24 cellular contexts compared by ENCODE assay signal in the genomic region with DNA sequence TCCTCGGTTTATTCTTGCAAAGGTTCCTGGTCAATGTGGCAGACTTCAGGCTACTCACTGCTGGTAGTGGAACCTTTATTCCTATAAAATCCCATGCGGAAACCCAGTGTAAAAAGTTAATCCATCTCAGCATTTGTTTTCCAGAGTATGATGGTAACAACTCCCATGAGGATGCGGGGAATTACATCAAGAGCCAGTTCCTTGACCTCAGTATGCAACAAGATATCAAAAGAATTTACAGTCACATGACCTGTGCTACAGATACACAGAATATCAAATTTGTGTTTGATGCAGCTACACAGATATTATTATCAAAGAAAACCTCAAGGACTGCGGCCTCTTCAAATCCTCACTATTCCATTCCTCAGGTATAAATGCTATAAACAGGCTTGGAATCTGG. TPM values are rescaled to one million over a fixed set of nuclear protein-coding genes. Genes with fewer than 3 reads are reported as not detected.
DNase-seq lines count a peak whose midpoint lies in the region; ATAC-seq and TF ChIP-seq lines count a peak whose summit lies in the region.
"Had no signal": no experiment of that assay in that cellular context is flagged by ENCODE, and none has a peak within 500 bp of the region (broad histone marks: within the 10 kb centered on the region; RNA-seq: fewer than 3 reads in every experiment).

No MANE protein-coding gene starts in this region.

- no peak for TF ChIP-seq POLR2A in testis (IDR thresholded peaks at IDR 0.05)

- H3K27ac ChIP-seq in left ventricle myocardium inferior (replicated peaks) = peak overlapping the region; percentile 59
- peak overlapping the region; percentile 71 to 75 for H3K27ac ChIP-seq in testis
- H3K27ac ChIP-seq: 22Rv1 had no signal

- intact Hi-C loops in left ventricle myocardium inferior (cut with micrococcal nuclease) = no loop called here
- intact Hi-C loops in Right ventricle myocardium inferior (cut with DNase I) = no loop called here
- intact Hi-C loops in testis (cut with DNase I; ENCODE audit: low total_unique reads) = no loop called here

- ATAC-seq in Right ventricle myocardium inferior = no peak
- no peak for ATAC-seq in activated T-helper 17 cell treated with anti-CD3 and anti-CD28 coated beads, Interleukin-2, amount 50 U/mL, for 72 hours (replicated peaks)
- ATAC-seq: HepG2 had no signal

- H3K36me3 Mint-ChIP-seq in activated T-helper 17 cell treated with anti-CD3 and anti-CD28 coated beads, Interleukin-2, amount 50 U/mL, for 72 hours (ENCODE audit: low read depth) = no peaks in the 10 kb centered on the region

- H3K9me3 Mint-ChIP-seq in activated T-helper 17 cell treated with anti-CD3 and anti-CD28 coated beads, Interleukin-2, amount 50 U/mL, for 72 hours = no peaks in the 10 kb centered on the region

- DNase-seq in left ventricle myocardium inferior (no peak), Right ventricle myocardium inferior (ENCODE audit: missing footprints) (no peak), cardiac fibroblast (ENCODE audit: low read depth in 2 of 2) (peak; percentile 67 to 69), fibroblast of villous mesenchyme (ENCODE audit: low read depth) (peak; percentile 23), testis (no peak), COLO829 (ENCODE audit: low spot score) (no peak), dedifferentiated amniotic fluid mesenchymal stem cell (ENCODE audit: extremely low spot score) (no peak)
- DNase-seq: COR-L47, DMS 273 treated with DMSO at 0.1 percent for 48 hours, DND-41, GOT3, NCI-H1048, NCI-H1436, NCI-H1930, NCI-H226, NCI-H524, NCI-H82, RPMI8226, SIG-M5 had no signal

- H3K4me3 ChIP-seq in left ventricle myocardium inferior (no peak overlapping the region), cardiac fibroblast (replicated peaks in 1 of 2; ENCODE audit: low read depth in 2 of 2, low read length in 2 of 2) (no peak overlapping the region), fibroblast of villous mesenchyme (ENCODE audit: low read depth, low read length) (no peak overlapping the region), testis (no peak overlapping the region)

- peaks cover 5% of the 10 kb centered on the region for H3K4me1 Mint-ChIP-seq in activated T-helper 17 cell treated with anti-CD3 and anti-CD28 coated beads, Interleukin-2, amount 50 U/mL, for 72 hours

- H3K4me3 Mint-ChIP-seq in activated T-helper 17 cell treated with anti-CD3 and anti-CD28 coated beads, Interleukin-2, amount 50 U/mL, for 72 hours = no peak overlapping the region
- H3K4me3 Mint-ChIP-seq: B cell had no signal

- TF ChIP-seq CTCF in left ventricle myocardium inferior (IDR thresholded peaks at IDR 0.05; ENCODE audit: borderline replicate concordance) (no peak), cardiac fibroblast (IDR thresholded peaks at IDR 0.05; ENCODE audit: low read depth, low read length) (no peak), fibroblast of villous mesenchyme (IDR thresholded peaks at IDR 0.05; ENCODE audit: insufficient read depth, low read depth, low read length) (no peak), testis (IDR thresholded peaks at IDR 0.05) (no peak)

- H3K27ac Mint-ChIP-seq in activated T-helper 17 cell treated with anti-CD3 and anti-CD28 coated beads, Interleukin-2, amount 50 U/mL, for 72 hours = no peak overlapping the region
- H3K27ac Mint-ChIP-seq: B cell had no signal

- H3K27me3 ChIP-seq in left ventricle myocardium inferior (ENCODE audit: low read depth) = no peaks in the 10 kb centered on the region
- H3K27me3 ChIP-seq in testis = no peaks in the 10 kb centered on the region

- H3K36me3 ChIP-seq in left ventricle myocardium inferior (no peaks in the 10 kb centered on the region), testis (ENCODE audit: low read depth, missing control alignments) (no peaks in the 10 kb centered on the region)

- peaks cover under 1% of the 10 kb centered on the region for H3K27me3 Mint-ChIP-seq in activated T-helper 17 cell treated with anti-CD3 and anti-CD28 coated beads, Interleukin-2, amount 50 U/mL, for 72 hours
- H3K27me3 Mint-ChIP-seq: B cell had no signal

- H3K4me1 ChIP-seq in left ventricle myocardium inferior (no peaks in the 10 kb centered on the region), testis (peaks cover 30% of the 10 kb centered on the region)

- no peaks in the 10 kb centered on the region for H3K9me3 ChIP-seq in left ventricle myocardium inferior (replicated peaks)
- no peaks in the 10 kb centered on the region for H3K9me3 ChIP-seq in testis

- 61 to 69% methylated on average over 4 of the region's 4 CpGs for WGBS in testis, 2 donors

RNA-seq across cellular contexts. Expression of gene CPM, which starts 19.3 kb away (rescaled TPM):
- total RNA-seq in left ventricle myocardium inferior (6.3 TPM), Right ventricle myocardium inferior (7.5 TPM), fibroblast of villous mesenchyme (8.4 and 23.3 TPM in 2 replicates), testis (10 to 100 TPM; 22.5 to 38.0 TPM)
- 9.3 TPM for polyA plus RNA-seq in testis (ENCODE audit: insufficient read depth, low read depth, low replicate concordance)
- 1 to 10 TPM; 3.6 to 6.3 TPM for total RNA-seq in activated T-helper 17 cell treated with anti-CD3 and anti-CD28 coated beads, Interleukin-2, amount 50 U/mL, for 72 hours
- total RNA-seq: G401, HepG2 had no signal
- polyA plus RNA-seq: HepG2 had no signal

Comparison
In these comparisons a context has a peak if more than half of its experiments do, and no peak if none do; other contexts are left out.
1. DNase-seq: peak in cardiac fibroblast (2 of 2) and fibroblast of villous mesenchyme (single experiment); none in left ventricle myocardium inferior (single experiment), Right ventricle myocardium inferior (single experiment), testis (single experiment), COLO829 (single experiment) and dedifferentiated amniotic fluid mesenchymal stem cell (single experiment).